11 cellular contexts compared by ENCODE assay signal in genomic region chr12:119245904-119246494, GRCh38.
"Had no signal": no experiment of that assay in that cellular context is flagged by ENCODE, and none has a peak within 500 bp of the region (broad histone marks: within the 10 kb centered on the region; RNA-seq: fewer than 3 reads in every experiment).

No MANE protein-coding gene starts in this region.

- H3K4me3 ChIP-seq: lung, uterus had no signal

- H3K36me3 ChIP-seq: uterus had no signal

- FAIRE-seq: keratinocyte had no signal

- H3K27me3 ChIP-seq: uterus had no signal

- ATAC-seq: activated T-helper 17 cell treated with anti-CD3 and anti-CD28 coated beads, Interleukin-2, amount 50 U/mL, for 72 hours; naive thymus-derived CD4-positive, alpha-beta T cell had no signal

- DNase-seq: activated CD4-positive, alpha-beta T cell treated with anti-CD3 and anti-CD28 coated beads, Interleukin-2, amount 50 U/mL, for 1 hour; activated CD4-positive, CD25-positive, alpha-beta regulatory T cell; activated naive CD4-positive, alpha-beta T cell treated with anti-CD3 and anti-CD28 coated beads, Interleukin-2, amount 10 ng/mL, durations not matched to agents 7 days and 5 days; activated T-cell treated with anti-CD3 and anti-CD28 coated beads for 4 hours; endodermal cell; naive thymus-derived CD4-positive, alpha-beta T cell; stimulated activated CD4-positive, alpha-beta T cell treated with anti-CD3 and anti-CD28 coated beads, Interleukin-2, amount 100 ng/mL, for 48 hours; uterus had no signal

- H3K9me3 ChIP-seq: uterus had no signal

- H3K27ac ChIP-seq: uterus had no signal
